21 cellular contexts compared by ENCODE assay signal in genomic region chr3:33481018-33481621, GRCh38. TPM values are rescaled to one million over a fixed set of nuclear protein-coding genes. Genes with fewer than 3 reads are reported as not detected.
A peak's percentile ranks its signal among the peaks of the same experiment; 100 is the strongest.
DNase-seq lines count a peak whose midpoint lies in the region; ATAC-seq, FAIRE-seq and TF ChIP-seq lines count a peak whose summit lies in the region.
"Had no signal": no experiment of that assay in that cellular context is flagged by ENCODE, and none has a peak within 500 bp of the region (broad histone marks: within the 10 kb centered on the region; RNA-seq: fewer than 3 reads in every experiment).

No MANE protein-coding gene starts in this region.

- H3K36me3 Mint-ChIP-seq in GM23338 (ENCODE audit: low read depth) (peaks cover 40% of the 10 kb centered on the region), osteocyte (ENCODE audit: unreplicated experiment) (peaks cover 3% of the 10 kb centered on the region)

- peaks cover 18% of the 10 kb centered on the region for H3K9me3 ChIP-seq in A549
- peaks cover 3% of the 10 kb centered on the region for H3K9me3 ChIP-seq in trophoblast cell (ENCODE audit: insufficient read depth, low read depth, low read length)
- H3K9me3 ChIP-seq: BE2C had no signal

- no peak for FAIRE-seq in A549 (lab: Jason Lieb, UNC)
- FAIRE-seq: GM12891, GM19239, HTR-8/SVneo had no signal

- H3K27me3 Mint-ChIP-seq in GM23338 (ENCODE audit: insufficient read depth, low read depth, poor library complexity) (no peaks in the 10 kb centered on the region), osteocyte (ENCODE audit: unreplicated experiment) (no peaks in the 10 kb centered on the region)
- H3K27me3 Mint-ChIP-seq: CD4-positive, alpha-beta T cell had no signal

- ATAC-seq in A549 (no peak), GM23338 (no peak), Right ventricle myocardium superior (ENCODE audit: poor library complexity) (no peak)
- ATAC-seq: HCT116 had no signal

- H3K4me3 Mint-ChIP-seq in GM23338 = no peak overlapping the region
- H3K4me3 Mint-ChIP-seq in osteocyte (ENCODE audit: unreplicated experiment) = no peak overlapping the region
- H3K4me3 Mint-ChIP-seq: CD4-positive, alpha-beta T cell had no signal

- H3K4me1 Mint-ChIP-seq in GM23338 (no peaks in the 10 kb centered on the region), osteocyte (ENCODE audit: unreplicated experiment) (peaks cover 8% of the 10 kb centered on the region)

- H2AFZ ChIP-seq in GM23338 (no peak overlapping the region), trophoblast cell (ENCODE audit: insufficient read depth, low read length, poor library complexity) (no peak overlapping the region)
- H2AFZ ChIP-seq: GM23248 had no signal

- H2BK12ac ChIP-seq in trophoblast cell (ENCODE audit: low read length) = no peak overlapping the region

- H3K36me3 ChIP-seq in GM23338 (ENCODE audit: insufficient read depth) = no peaks in the 10 kb centered on the region; the same call in none of the 2 replicates
- H3K36me3 ChIP-seq in trophoblast cell (ENCODE audit: control insufficient read depth in 1 of 2, insufficient read depth in 2 of 2, low read length in 2 of 2) = no peaks in the 10 kb centered on the region
- H3K36me3 ChIP-seq: BE2C had no signal

- no peak overlapping the region for H4K12ac ChIP-seq in trophoblast cell (ENCODE audit: low read depth, low read length)

- no peak overlapping the region for H3K14ac ChIP-seq in trophoblast cell (ENCODE audit: low read length)

- H3K79me1 ChIP-seq in trophoblast cell (ENCODE audit: low read length) = no peaks in the 10 kb centered on the region

- H2BK120ac ChIP-seq in trophoblast cell (ENCODE audit: insufficient read depth, low read length, poor library complexity) = no peak overlapping the region

- H3K9me3 Mint-ChIP-seq in GM23338 (peaks cover 44% of the 10 kb centered on the region), osteocyte (ENCODE audit: unreplicated experiment) (peaks cover 12% of the 10 kb centered on the region)
- H3K9me3 Mint-ChIP-seq: CD4-positive, alpha-beta T cell had no signal

- no peak for TF ChIP-seq POLR2A in A549 (IDR thresholded peaks at IDR 0.05; ENCODE audit: low read length)

- H3K23ac ChIP-seq in trophoblast cell (ENCODE audit: low read length) = no peak overlapping the region

- no peak overlapping the region for H3K18ac ChIP-seq in trophoblast cell (ENCODE audit: low read length)

- H3K4me3 ChIP-seq in A549 (no peak overlapping the region), GM23338 (no peak overlapping the region), fibroblast of the aortic adventitia (ENCODE audit: low read depth, low read length) (no peak overlapping the region), trophoblast cell (ENCODE audit: low read depth, low read length) (no peak overlapping the region)
- H3K4me3 ChIP-seq: GM23248 had no signal

- H4K20me1 ChIP-seq in GM23338 (replicated peaks; ENCODE audit: insufficient read depth) = no peaks in the 10 kb centered on the region

- peak in 1 of 2 experiments; percentile 10 for DNase-seq in A549 (ENCODE audit: low read depth in 1 of 2, low spot score in 1 of 2)
- peak; percentile 44 for DNase-seq in GM23338 (ENCODE audit: low spot score)
- DNase-seq in fibroblast of the aortic adventitia (ENCODE audit: low read depth) = peak; percentile 2
- no peak for DNase-seq in Right ventricle myocardium superior
- DNase-seq in osteocyte (ENCODE audit: extremely low spot score, unreplicated experiment) = no peak
- no peak for DNase-seq in activated CD4-positive, alpha-beta T cell treated with anti-CD3 and anti-CD28 coated beads for 48 hours
- DNase-seq in trophoblast cell = no peak
- DNase-seq: ACHN; BE2C; C1 segment of cervical spinal cord; Caco-2; CD4-positive, alpha-beta T cell; DMS153; GM23248; H7; KBM-7 had no signal

- intact Hi-C loops in Right ventricle myocardium superior (cut with DNase I) = no loop called here

- H3K4me2 ChIP-seq in A549 = no peak overlapping the region
- H3K4me2 ChIP-seq in GM23338 = no peak overlapping the region
- no peak overlapping the region for H3K4me2 ChIP-seq in trophoblast cell (ENCODE audit: low read length)

- no peak for TF ChIP-seq CTCF in A549 (IDR thresholded peaks at IDR 0.05)
- no peak for TF ChIP-seq CTCF in GM23338 (conservative IDR thresholded peaks at IDR 0.05; ENCODE audit: low read depth in 2 of 2)
- no peak for TF ChIP-seq CTCF in VCaP (conservative IDR thresholded peaks at IDR 0.05)
- no peak for TF ChIP-seq CTCF in fibroblast of the aortic adventitia (IDR thresholded peaks at IDR 0.05; ENCODE audit: insufficient read depth, low read length)
- TF ChIP-seq CTCF in osteocyte (IDR thresholded peaks at IDR 0.05) = no peak

- no peaks in the 10 kb centered on the region for H3F3A ChIP-seq in GM23338 (replicated peaks; ENCODE audit: low read depth)

- H3K9ac ChIP-seq in trophoblast cell (ENCODE audit: low read length) = no peak overlapping the region
- H3K9ac ChIP-seq: GM23248 had no signal

- H4K8ac ChIP-seq in trophoblast cell (ENCODE audit: low read depth, low read length) = no peak overlapping the region

- H3K27ac Mint-ChIP-seq in GM23338 (no peak overlapping the region), osteocyte (ENCODE audit: unreplicated experiment) (no peak overlapping the region)
- H3K27ac Mint-ChIP-seq: CD4-positive, alpha-beta T cell had no signal

- TF ChIP-seq EP300 in A549 (IDR thresholded peaks at IDR 0.05) = no peak

- no peak for TF ChIP-seq RAD21 in A549 (conservative IDR thresholded peaks at IDR 0.05 in 1 of 2, IDR thresholded peaks at IDR 0.05 in 1 of 2)

- no peak overlapping the region for H4K91ac ChIP-seq in trophoblast cell (ENCODE audit: low read depth, low read length)

- H3K4ac ChIP-seq in trophoblast cell (ENCODE audit: low read depth, low read length) = no peak overlapping the region

- POLR2A ChIA-PET in A549 (lab: Yijun Ruan, JAX) = no interaction called here

- no peaks in the 10 kb centered on the region for H3K79me2 ChIP-seq in GM23338 (replicated peaks; ENCODE audit: insufficient read depth)
- H3K79me2 ChIP-seq in trophoblast cell (ENCODE audit: control insufficient read depth, insufficient read depth, low read length, poor library complexity) = no peaks in the 10 kb centered on the region

- no peaks in the 10 kb centered on the region for H3K4me1 ChIP-seq in A549
- H3K4me1 ChIP-seq in GM23338 (ENCODE audit: insufficient read depth) = no peaks in the 10 kb centered on the region
- no peaks in the 10 kb centered on the region for H3K4me1 ChIP-seq in trophoblast cell (ENCODE audit: control insufficient read depth in 1 of 2, insufficient read depth in 2 of 2, low read length in 2 of 2)
- H3K4me1 ChIP-seq: BE2C, Caco-2 had no signal

- no peaks in the 10 kb centered on the region for H3K27me3 ChIP-seq in GM23338 (ENCODE audit: insufficient read depth)
- H3K27me3 ChIP-seq in trophoblast cell (ENCODE audit: insufficient read depth, low read length) = no peaks in the 10 kb centered on the region
- H3K27me3 ChIP-seq: BE2C had no signal

- H2BK5ac ChIP-seq in trophoblast cell (ENCODE audit: low read depth, low read length, poor library complexity) = no peak overlapping the region

- CTCF ChIA-PET in A549 (lab: Yijun Ruan, JAX) = no interaction called here

- no peak overlapping the region for H3K27ac ChIP-seq in A549
- H3K27ac ChIP-seq in GM23338 (ENCODE audit: low read depth) = no peak overlapping the region
- peak overlapping the region; percentile 92 for H3K27ac ChIP-seq in VCaP
- no peak overlapping the region for H3K27ac ChIP-seq in trophoblast cell (ENCODE audit: low read depth, low read length)
- H3K27ac ChIP-seq: GM23248 had no signal

- no peak overlapping the region for H2AK5ac ChIP-seq in trophoblast cell (ENCODE audit: low read length)

- 66% methylated on average over 2 of the region's 2 CpGs for WGBS in A549 (ENCODE audit: missing lambda C conversion rate)
- WGBS in trophoblast cell (ENCODE audit: extremely low coverage, insufficient coverage, insufficient read length) = no CpG with 5 or more reads among the region's 2 CpGs

- 0 out of 2 replicates have a peak, but pooled peaks cover 3% of the 10 kb centered on the region for H3K9me2 ChIP-seq in GM23338 (ENCODE audit: insufficient read depth)

TF ChIP-seq in A549, 52 proteins besides CTCF, POLR2A, EP300 and RAD21:
- TF ChIP-seq FOSL2 (IDR thresholded peaks at IDR 0.05) = no peak
- TF ChIP-seq FOSL2 (CRISPR knock-in tag; IDR thresholded peaks at IDR 0.05) = no peak
- TF ChIP-seq ZFP36 (IDR thresholded peaks at IDR 0.05; ENCODE audit: borderline replicate concordance, partially characterized antibody) = peak; percentile 75
- no peak for TF ChIP-seq CBX8 (IDR thresholded peaks at IDR 0.05)
- no peak for TF ChIP-seq NFE2L2 (conservative IDR thresholded peaks at IDR 0.05; ENCODE audit: low read length)
TF ChIP-seq in A549: peak in this region for 1.

TF ChIP-seq in GM23338, 12 proteins besides CTCF, POLR2A, EP300 and RAD21 (continues in another document):
- TF ChIP-seq ZNF114 (CRISPR knock-in tag; IDR thresholded peaks at IDR 0.05) (no peak), STAT1 (IDR thresholded peaks at IDR 0.05; ENCODE audit: unreplicated experiment) (no peak), JUNB (IDR thresholded peaks at IDR 0.05; ENCODE audit: unreplicated experiment) (no peak)

RNA-seq across cellular contexts. Expression of gene UBP1, which starts 40.9 kb away (rescaled TPM):
- 92.5 and 92.9 TPM in 2 replicates for polyA plus RNA-seq in A549 (2011; rRNA removed)
- polyA plus RNA-seq in A549 (2012; cell fraction: cytosol; rRNA removed) = 40.3 and 40.7 TPM in 2 replicates
- 32.3 and 66.4 TPM in 2 replicates for polyA plus RNA-seq in A549 (2012; cell fraction: nucleus; rRNA removed)
- 48.6 to 50.9 TPM (median 50.6 TPM) in 3 replicates for polyA plus RNA-seq in A549 (2017; fragmentation: RNase III; extraction: RNeasy Plus Mini Kit Qiagen cat#74134 plus additional on column Dnase treatment)
- polyA minus RNA-seq in A549 (2011; rRNA and poly(A)+ RNA removed) = 56.1 and 57.4 TPM in 2 replicates
- total RNA-seq in GM23338 (2014; rRNA removed; shearing (Covaris generic)) = 65.6 and 66.8 TPM in 2 replicates
- polyA plus RNA-seq in GM23338 (2016; fragmentation: Nextera tagmentation; extraction: Ambion mirVana) = 16.3 and 16.8 TPM in 2 replicates
- total RNA-seq in fibroblast of the aortic adventitia (ENCODE audit: low replicate concordance) = 40.1 and 48.3 TPM in 2 replicates
- total RNA-seq in Right ventricle myocardium superior = 36.6 TPM
- 53.2 and 57.0 TPM in 2 replicates for total RNA-seq in osteocyte
- 58.8 and 62.1 TPM in 2 replicates for polyA plus RNA-seq in trophoblast cell (2013)

Comparison
In these comparisons a context has a peak if more than half of its experiments do, and no peak if none do; other contexts are left out.
1. DNase-seq: peak in GM23338 (single experiment) and fibroblast of the aortic adventitia (single experiment); none in Right ventricle myocardium superior (single experiment), osteocyte (single experiment), activated CD4-positive, alpha-beta T cell treated with anti-CD3 and anti-CD28 coated beads for 48 hours (single experiment) and trophoblast cell (0 of 2).